8 cellular contexts compared by ENCODE assay signal in genomic region chr14:23286904-23287479, GRCh38. TPM values are rescaled to one million over a fixed set of nuclear protein-coding genes. Genes with fewer than 3 reads are reported as not detected.
A peak's percentile ranks its signal among the peaks of the same experiment; 100 is the strongest.
DNase-seq lines count a peak whose midpoint lies in the region; ATAC-seq and TF ChIP-seq lines count a peak whose summit lies in the region.

No MANE protein-coding gene starts in this region.

- DNase-seq in activated T-cell treated with anti-CD3 and anti-CD28 coated beads, Interleukin-2, amount 50 U/mL, for 4 hours, result no peak
- no peak for DNase-seq in activated T-cell treated with anti-CD3 and anti-CD28 coated beads, Interleukin-2, amount 50 U/mL, for 1 hour
- DNase-seq in ascending aorta (ENCODE audit: low spot score in 2 of 2) (no peak), right lobe of liver (no peak), transverse colon (no peak), LoVo (ENCODE audit: low spot score) (no peak)

- H3K9me3 ChIP-seq in ascending aorta, result no peaks in the 10 kb centered on the region
- H3K9me3 ChIP-seq in right lobe of liver, result no peaks in the 10 kb centered on the region
- H3K9me3 ChIP-seq in transverse colon, result no peaks in the 10 kb centered on the region

- ATAC-seq in activated T-cell treated with anti-CD3 and anti-CD28 coated beads, Interleukin-2, amount 50 U/mL, for 4 hours, result no peak
- ATAC-seq in right lobe of liver (no peak), esophagus mucosa (no peak)
- ATAC-seq in activated CD4-positive, CD25-positive, alpha-beta regulatory T cell treated with anti-CD3 and anti-CD28 coated beads, Interleukin-2, amount 50 U/mL, for 24 hours, result no peak

- no peak for TF ChIP-seq CTCF in ascending aorta (IDR thresholded peaks at IDR 0.05)
- no peak for TF ChIP-seq CTCF in right lobe of liver (IDR thresholded peaks at IDR 0.05)
- TF ChIP-seq CTCF in transverse colon (IDR thresholded peaks at IDR 0.05), result no peak

- H3K4me1 Mint-ChIP-seq in activated T-cell treated with anti-CD3 and anti-CD28 coated beads, Interleukin-2, amount 50 U/mL, for 4 hours (ENCODE audit: low read depth), result peaks cover 24% of the 10 kb centered on the region

- H3K4me1 ChIP-seq in ascending aorta (peaks cover 0 to 11% of the 10 kb centered on the region in 2 donors), right lobe of liver (peaks cover 0 to 18% (median 3%) of the 10 kb centered on the region in 4 donors), transverse colon (peaks cover 5 to 22% (median 15%) of the 10 kb centered on the region in 4 donors)

- no peaks in the 10 kb centered on the region for H3K36me3 Mint-ChIP-seq in activated T-cell treated with anti-CD3 and anti-CD28 coated beads, Interleukin-2, amount 50 U/mL, for 4 hours (ENCODE audit: insufficient read depth)

- no peak for TF ChIP-seq EP300 in transverse colon (IDR thresholded peaks at IDR 0.05; ENCODE audit: low read depth)

- no peaks in the 10 kb centered on the region for H3K27me3 Mint-ChIP-seq in activated T-cell treated with anti-CD3 and anti-CD28 coated beads, Interleukin-2, amount 50 U/mL, for 4 hours (ENCODE audit: low read depth)

- intact Hi-C loops in ascending aorta (cut with DNase I), result loop anchor here (1.0 to 5.0 kb wide), 5 partner anchors 8 to 190 kb away; partner anchors contain the start of genes ACIN1, C14orf119, EFS and PABPN1
- intact Hi-C loops in right lobe of liver (cut with DNase I), result no loop called here
- intact Hi-C loops in transverse colon (cut with DNase I; ENCODE audit: low total_unique reads), result no loop called here

- TF ChIP-seq POLR2A in right lobe of liver (IDR thresholded peaks at IDR 0.05), result no peak
- TF ChIP-seq POLR2A in transverse colon (IDR thresholded peaks at IDR 0.05), result no peak

- peak overlapping the region; percentile 95 to 99 for H3K27ac ChIP-seq in ascending aorta
- peak overlapping the region; percentile 91 to 94 (median 94) for H3K27ac ChIP-seq in right lobe of liver
- H3K27ac ChIP-seq in transverse colon, result peak overlapping the region; percentile 91 to 98 (median 95)

- 60% methylated on average over 6 of the region's 6 CpGs for WGBS in right lobe of liver (ENCODE audit: insufficient coverage, low coverage, low lambda C conversion rate, missing lambda C conversion rate)
- 40 to 51% methylated on average over 1 to 6 of the region's 6 CpGs for WGBS in transverse colon (ENCODE audit: low coverage in 1 of 2), 2 donors

- peak overlapping the region; percentile 90 for H3K4me3 Mint-ChIP-seq in activated T-cell treated with anti-CD3 and anti-CD28 coated beads, Interleukin-2, amount 50 U/mL, for 4 hours

- H3K4me3 ChIP-seq in ascending aorta (peak overlapping the region; percentile 67 to 100), right lobe of liver (peak overlapping the region; percentile 83 to 89 (median 83)), transverse colon (peak overlapping the region; percentile 24 to 86 (median 74))

- H3K36me3 ChIP-seq in ascending aorta (no peaks in the 10 kb centered on the region), right lobe of liver (no peaks in the 10 kb centered on the region), transverse colon (peaks cover 0 to 4% (median 0%) of the 10 kb centered on the region in 4 donors)

- no peaks in the 10 kb centered on the region for H3K9me3 Mint-ChIP-seq in activated T-cell treated with anti-CD3 and anti-CD28 coated beads, Interleukin-2, amount 50 U/mL, for 4 hours

- in situ Hi-C loops in transverse colon (cut with MboI; ENCODE audit: low pct_ligation_motif_present in 1 of 4, low pct_unique_long_range_greater_than_20kb in 1 of 4, low sequenced_read_pairs in 3 of 4), result loop anchor here in 3 of 4 donors (25.0 kb wide), 1 partner anchor 175 kb away; the partner anchor contains the start of genes CEBPE (in 3 of the 3) and CIROP (in 3 of the 3)

- H3K27me3 ChIP-seq in ascending aorta (no peaks in the 10 kb centered on the region), right lobe of liver (no peaks in the 10 kb centered on the region), transverse colon (peaks cover 4% of the 10 kb centered on the region)

RNA-seq across cellular contexts. Expression of gene HOMEZ, which starts 1.1 kb away (rescaled TPM):
- 1 to 10 TPM; 5.8 to 8.4 (median 8.1) TPM for total RNA-seq in activated T-cell treated with anti-CD3 and anti-CD28 coated beads, Interleukin-2, amount 50 U/mL, for 4 hours
- total RNA-seq in ascending aorta (7.3 TPM), right lobe of liver (1 to 10 TPM; 3.4 to 8.8 (median 5.3) TPM), transverse colon (10 to 100 TPM in 2 of 4 donors, 1 to 10 TPM in 2; 1.9 to 12.9 (median 8.6) TPM), esophagus mucosa (9.6 TPM)

RNA-seq across cellular contexts. Expression of gene PPP1R3E, which starts 15.7 kb away (rescaled TPM):
- 1 to 10 TPM; 7.3 to 7.9 (median 7.8) TPM for total RNA-seq in activated T-cell treated with anti-CD3 and anti-CD28 coated beads, Interleukin-2, amount 50 U/mL, for 4 hours
- total RNA-seq in ascending aorta, result 8.9 TPM
- 10 to 100 TPM in 2 of 6 experiments, 1 to 10 TPM in 4; 4.0 to 11.1 (median 8.1) TPM for total RNA-seq in right lobe of liver
- total RNA-seq in transverse colon, result 10 to 100 TPM in 3 of 4 donors, 1 to 10 TPM in 1; 9.1 to 13.9 (median 11.0) TPM
- 5.1 TPM for total RNA-seq in esophagus mucosa

RNA-seq across cellular contexts. Expression of gene BCL2L2, which starts 19.6 kb away (rescaled TPM):
- total RNA-seq in activated T-cell treated with anti-CD3 and anti-CD28 coated beads, Interleukin-2, amount 50 U/mL, for 4 hours, result under 1 TPM; 0.10 to 0.73 (median 0.40) TPM
- total RNA-seq in ascending aorta (49.2 TPM), right lobe of liver (10 to 100 TPM in 4 of 6 experiments, 1 to 10 TPM in 2; 8.8 to 15.8 (median 12.1) TPM), transverse colon (10 to 100 TPM; 23.9 to 49.0 (median 43.0) TPM), esophagus mucosa (29.1 TPM)

RNA-seq across cellular contexts. Expression of gene PABPN1, which starts 34.3 kb away (rescaled TPM):
- total RNA-seq in activated T-cell treated with anti-CD3 and anti-CD28 coated beads, Interleukin-2, amount 50 U/mL, for 4 hours, result 100 to 1,000 TPM; 319 to 339 (median 333) TPM
- total RNA-seq in ascending aorta (90.6 TPM), right lobe of liver (10 to 100 TPM; 23.6 to 95.3 (median 64.6) TPM), transverse colon (100 to 1,000 TPM in 1 of 4 donors, 10 to 100 TPM in 3; 50.0 to 149 (median 63.7) TPM), esophagus mucosa (77.7 TPM)

RNA-seq across cellular contexts. Expression of gene RNF212B, which starts 49.3 kb away (rescaled TPM):
- not detected for total RNA-seq in activated T-cell treated with anti-CD3 and anti-CD28 coated beads, Interleukin-2, amount 50 U/mL, for 4 hours
- total RNA-seq in ascending aorta (not detected), right lobe of liver (under 1 TPM in 1 of 6 experiments, not detected in 5; 0.49 TPM), transverse colon (not detected), esophagus mucosa (not detected)

Comparison
In these comparisons a context has a peak if more than half of its experiments do, and no peak if none do; other contexts are left out.
1. RNA of gene BCL2L2, which starts 19.6 kb away (total RNA-seq): 49.2 TPM in ascending aorta (single experiment), 23.9 to 49.0 TPM in transverse colon, 29.1 TPM in esophagus mucosa (single experiment) and 8.8 to 15.8 TPM in right lobe of liver; 0.10 to 0.73 TPM in activated T-cell treated with anti-CD3 and anti-CD28 coated beads, Interleukin-2, amount 50 U/mL, for 4 hours; every median in the first group is over 4 times any median in the second.
2. Peak in every context shown above with its lines, with median percentiles within 50 percentile points of each other: H3K27ac ChIP-seq and H3K4me3 ChIP-seq.